ENCODE assay signal across 8 cellular contexts in the genomic region with DNA sequence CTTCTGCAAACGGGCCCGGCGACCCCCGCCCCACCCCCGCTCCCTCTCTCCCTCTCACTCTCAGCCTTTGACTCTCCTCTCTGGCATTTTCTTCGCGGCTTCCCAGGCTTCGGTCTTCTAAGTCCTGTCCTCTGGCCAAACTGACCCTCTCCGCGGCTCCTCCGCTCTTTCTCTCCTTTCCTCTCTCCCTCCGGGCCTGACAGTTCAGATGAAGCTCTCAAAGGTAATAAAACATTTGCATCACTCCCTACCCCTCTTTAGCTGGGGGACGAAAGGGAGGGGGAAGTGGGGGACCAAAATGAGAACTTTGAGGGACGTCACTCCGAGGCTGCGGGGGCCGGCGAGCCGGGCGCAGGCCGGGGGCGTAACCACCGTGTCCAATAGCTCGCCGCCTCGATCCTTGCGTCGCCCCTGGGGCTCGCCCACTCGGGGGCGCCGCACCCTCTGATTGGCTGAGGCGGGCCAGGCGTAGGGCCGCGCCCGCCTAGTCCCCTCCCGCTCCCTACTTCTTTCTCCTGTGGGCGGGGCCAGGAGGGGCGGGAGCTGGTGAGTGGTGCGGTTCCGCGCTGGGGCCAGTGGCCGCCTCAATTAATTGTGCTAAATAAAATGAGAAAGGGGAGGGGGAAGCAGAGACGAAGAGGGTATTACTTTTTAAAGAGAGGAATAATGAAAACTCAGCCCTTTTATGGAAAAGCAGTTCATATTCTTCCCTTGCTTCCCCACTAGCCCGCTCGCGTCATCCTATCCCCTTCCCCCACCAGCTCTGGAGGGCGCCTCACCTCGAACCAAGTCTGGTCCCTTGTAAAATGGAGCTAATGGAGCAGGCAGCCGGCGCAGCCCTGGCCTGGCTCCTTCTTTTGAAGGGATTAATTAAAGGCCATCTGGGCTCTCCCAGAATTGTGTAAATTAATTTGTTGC. TPM values are rescaled to one million over a fixed set of nuclear protein-coding genes. Genes with fewer than 3 reads are reported as not detected.
A peak's percentile ranks its signal among the peaks of the same experiment; 100 is the strongest.
DNase-seq lines count a peak whose midpoint lies in the region; ATAC-seq and TF ChIP-seq lines count a peak whose summit lies in the region.

Gene NKX6-1, minus strand, starts transcription at position 228 of the 918 bp plus-strand sequence. CDS start 1,064 bp downstream, outside the sequence.

- H3K4me3 Mint-ChIP-seq in nephron, result peak within 1 kb of the TSS; percentile 81 to 88 (median 81)

- peaks cover 3% of the 10 kb centered on the region for H3K9me3 ChIP-seq in WERI-Rb-1 (ENCODE audit: severe bottlenecking)

- no peaks in the 10 kb centered on the region for H3K36me3 ChIP-seq in WERI-Rb-1

- peaks cover 98% of the 10 kb centered on the region for H3K27me3 Mint-ChIP-seq in nephron (ENCODE audit: low read depth)

- peak within 1 kb of the TSS; percentile 60 for H3K27ac ChIP-seq in WERI-Rb-1

- peaks cover 73% of the 10 kb centered on the region for H3K27me3 ChIP-seq in WERI-Rb-1 (ENCODE audit: insufficient read depth, low read depth, severe bottlenecking)

- no peak within 1 kb of the TSS for H3K27ac Mint-ChIP-seq in nephron

- ATAC-seq in HG02763 (IDR thresholded peaks at IDR 0.05; ENCODE audit: unreplicated experiment), result no peak
- ATAC-seq in HG03139 (IDR thresholded peaks at IDR 0.05; ENCODE audit: unreplicated experiment), result no peak

- DNase-seq in EH (ENCODE audit: low read depth) (peak; percentile 73), NCI-H1092 treated with DMSO at 0.1 percent for 48 hours (lab: John Stamatoyannopoulos, UW) (peak; percentile 16), WERI-Rb-1 (peak; percentile 91), fibroblast of villous mesenchyme (ENCODE audit: low read depth) (peak; percentile 38)
- no peak for DNase-seq in activated CD8-positive, alpha-beta memory T cell treated with anti-CD3 and anti-CD28 coated beads, Interleukin-2, amount 50 U/mL, for 48 hours

- H3K4me3 ChIP-seq in WERI-Rb-1 (ENCODE audit: low read depth, low read length) (peak within 1 kb of the TSS; percentile 61), fibroblast of villous mesenchyme (ENCODE audit: low read depth, low read length) (peak within 1 kb of the TSS; percentile 54)

- TF ChIP-seq CTCF in WERI-Rb-1 (IDR thresholded peaks at IDR 0.05; ENCODE audit: low read depth, low read length) (no peak), fibroblast of villous mesenchyme (IDR thresholded peaks at IDR 0.05; ENCODE audit: insufficient read depth, low read depth, low read length) (no peak), nephron (IDR thresholded peaks at IDR 0.05; ENCODE audit: unreplicated experiment in 3 of 3) (no peak)

- peaks cover 32% of the 10 kb centered on the region for H3K4me1 Mint-ChIP-seq in nephron

- no peaks in the 10 kb centered on the region for H3K36me3 Mint-ChIP-seq in nephron (ENCODE audit: low read depth)

- H3K9me3 Mint-ChIP-seq in nephron, result peaks cover 6% of the 10 kb centered on the region

RNA-seq across cellular contexts. Expression of gene NKX6-1, which starts in this region (rescaled TPM):
- under 0.01 TPM in 1 of 2 replicates, not detected in the other for total RNA-seq in fibroblast of villous mesenchyme

Comparison
In these comparisons a context has a peak if more than half of its experiments do, and no peak if none do; other contexts are left out.
1. Peak in DNase-seq and H3K4me3 ChIP-seq in fibroblast of villous mesenchyme; RNA of the gene not detected or under 1 TPM.